8 cellular contexts compared by ENCODE assay signal in genomic region chr10:87816842-87817178, GRCh38. TPM values are rescaled to one million over a fixed set of nuclear protein-coding genes. Genes with fewer than 3 reads are reported as not detected.
DNase-seq lines count a peak whose midpoint lies in the region; ATAC-seq and TF ChIP-seq lines count a peak whose summit lies in the region.

No MANE protein-coding gene starts in this region.

- no peaks in the 10 kb centered on the region for H3K27me3 ChIP-seq in Panc1 (ENCODE audit: control insufficient read depth, insufficient read depth, low read length)
- no peaks in the 10 kb centered on the region for H3K27me3 ChIP-seq in sigmoid colon

- ATAC-seq in Panc1 (no peak), GM18867 (IDR thresholded peaks at IDR 0.05; ENCODE audit: unreplicated experiment) (no peak), HG02610 (IDR thresholded peaks at IDR 0.05; ENCODE audit: unreplicated experiment) (no peak)

- H3K4me3 ChIP-seq in GM12875 (ENCODE audit: low read depth, low read length) (peak overlapping the region; percentile 78), Panc1 (ENCODE audit: low read depth in 2 of 2, low read length in 2 of 2) (peak overlapping the region; percentile 89 to 96), sigmoid colon (peak overlapping the region; percentile 63 to 70 (median 67))

- intact Hi-C loops in Panc1 (cut with micrococcal nuclease; ENCODE audit: unreplicated experiment) (no loop called here), sigmoid colon (cut with DNase I) (no loop called here)

- H3K36me3 ChIP-seq in Panc1 (ENCODE audit: control insufficient read depth, insufficient read depth, low read length) (peaks cover 19% of the 10 kb centered on the region), sigmoid colon (peaks cover 0 to 11% (median 0%) of the 10 kb centered on the region in 4 donors)

- H3K9me3 ChIP-seq in Panc1 (ENCODE audit: control insufficient read depth, insufficient read depth, low read depth, low read length): no peaks in the 10 kb centered on the region
- H3K9me3 ChIP-seq in sigmoid colon: no peaks in the 10 kb centered on the region

- no peak for DNase-seq in Panc1 (ENCODE audit: low read depth, low spot score)
- no peak for DNase-seq in epithelial cell of prostate (ENCODE audit: low read depth, low spot score)
- no peak for DNase-seq in sigmoid colon
- DNase-seq in NOMO-1 treated with dmso at 0.1 percent for 144 hours (lab: John Stamatoyannopoulos, UW; ENCODE audit: unreplicated experiment): no peak
- DNase-seq in HPDE6-E6E7 (ENCODE audit: extremely low spot score): no peak

- peaks cover 17% of the 10 kb centered on the region for H3K4me1 ChIP-seq in Panc1 (ENCODE audit: control insufficient read depth, insufficient read depth, low read length)
- peaks cover 0 to 39% (median 22%) of the 10 kb centered on the region in 4 donors for H3K4me1 ChIP-seq in sigmoid colon

- POLR2A ChIA-PET in Panc1 (lab: Charles Lee): no interaction called here

- CTCF ChIA-PET in Panc1 (lab: Charles Lee): no interaction called here

- in situ Hi-C loops in Panc1 (cut with HindIII; ENCODE audit: low pct_unique_long_range_greater_than_20kb, low sequenced_read_pairs): no loop called here

- H3K27ac ChIP-seq in Panc1 (ENCODE audit: low read length) (peak overlapping the region; percentile 99), epithelial cell of prostate (peak overlapping the region; percentile 91), sigmoid colon (no peak overlapping the region)

- TF ChIP-seq CTCF in GM12875 (IDR thresholded peaks at IDR 0.05; ENCODE audit: borderline replicate concordance, insufficient read depth, low read depth, low read length): no peak
- 0 out of 2 replicates have a peak, but pooled peaks have one; percentile 1 for TF ChIP-seq CTCF in Panc1 (IDR thresholded peaks at IDR 0.05)
- no peak for TF ChIP-seq CTCF in sigmoid colon (IDR thresholded peaks at IDR 0.05)

- TSS peak; percentile 62 for BruUV-seq in Panc1 (replicated peaks; lab: Mats Ljungman, UMichigan)

- no peak for TF ChIP-seq EP300 in sigmoid colon (IDR thresholded peaks at IDR 0.05)

- WGBS in sigmoid colon, 2 donors: 14 to 50% methylated on average over 4 of the region's 4 CpGs

- no peak for TF ChIP-seq POLR2A in sigmoid colon (IDR thresholded peaks at IDR 0.05)

RNA-seq across cellular contexts. Expression of gene ATAD1, which starts 1.2 kb away (rescaled TPM):
- total RNA-seq in Panc1 (2021; ENCODE audit: unreplicated experiment): 62.0 TPM
- polyA plus RNA-seq in Panc1 (2012; ENCODE audit: insufficient read length): 21.1 TPM
- 10 to 100 TPM; 28.0 to 45.3 (median 37.3) TPM for total RNA-seq in sigmoid colon
- 10 to 100 TPM in 2 of 3 donors, 1 to 10 TPM in 1; 6.9 to 18.7 (median 10.8) TPM for polyA plus RNA-seq in sigmoid colon

RNA-seq across cellular contexts. Expression of gene KLLN, which starts 46.5 kb away (rescaled TPM):
- total RNA-seq in Panc1 (2021; ENCODE audit: unreplicated experiment) (1.3 TPM), sigmoid colon (under 1 TPM; 0.14 to 0.36 (median 0.30) TPM)
- polyA plus RNA-seq in Panc1 (2012; ENCODE audit: insufficient read length): 0.67 TPM
- polyA plus RNA-seq in sigmoid colon: under 1 TPM; 0.60 to 0.92 (median 0.76) TPM

RNA-seq across cellular contexts. Expression of gene PTEN, which starts 46.6 kb away (rescaled TPM):
- total RNA-seq in Panc1 (2021; ENCODE audit: unreplicated experiment) (88.9 TPM), sigmoid colon (100 to 1,000 TPM in 2 of 4 donors, 10 to 100 TPM in 2; 80.0 to 180 (median 118) TPM)
- polyA plus RNA-seq in Panc1 (2012; ENCODE audit: insufficient read length): 30.9 TPM
- polyA plus RNA-seq in sigmoid colon: 10 to 100 TPM; 27.0 to 40.9 (median 31.2) TPM

Comparison
In these comparisons a context has a peak if more than half of its experiments do, and no peak if none do; other contexts are left out.
1. H3K27ac ChIP-seq: peak in Panc1 (single experiment) and epithelial cell of prostate (single experiment); none in sigmoid colon (0 of 4).
2. Peak in every context shown above with its lines, with median percentiles within 50 percentile points of each other: H3K4me3 ChIP-seq.